In genomic region chr14:32934891-32935633, GRCh38 we compare ENCODE assay signal across 9 cellular contexts. TPM values are rescaled to one million over a fixed set of nuclear protein-coding genes. Genes with fewer than 3 reads are reported as not detected.
DNase-seq lines count a peak whose midpoint lies in the region; ATAC-seq lines count a peak whose summit lies in the region.
"Had no signal": no experiment of that assay in that cellular context is flagged by ENCODE, and none has a peak within 500 bp of the region (broad histone marks: within the 10 kb centered on the region; RNA-seq: fewer than 3 reads in every experiment).

No MANE protein-coding gene starts in this region.

- peak overlapping the region; percentile 36; the same call in 1 of the 2 replicates for H3K9ac ChIP-seq in iPS-20b (ENCODE audit: low read depth, low read length)

- H3K9me3 Mint-ChIP-seq in immature natural killer cell, result peaks cover 1 to 29% (median 11%) of the 10 kb centered on the region in 6 donors
- H3K9me3 Mint-ChIP-seq: activated naive CD4-positive, alpha-beta T cell treated with anti-CD3 and anti-CD28 coated beads, Interleukin-2, amount 50 U/mL, for 24 hours had no signal

- peaks cover 81% of the 10 kb centered on the region for H3K27me3 ChIP-seq in iPS-20b (ENCODE audit: insufficient read depth, low read length)

- H3K4me1 Mint-ChIP-seq in T-helper 17 cell (peaks cover 21% of the 10 kb centered on the region), immature natural killer cell (peaks cover 14 to 21% of the 10 kb centered on the region in 2 donors)

- H3K36me3 Mint-ChIP-seq in T-helper 17 cell (ENCODE audit: low read depth), result peaks cover 4% of the 10 kb centered on the region
- peaks cover 3 to 12% (median 4%) of the 10 kb centered on the region in 3 donors for H3K36me3 Mint-ChIP-seq in immature natural killer cell

- DNase-seq in NCI-H2171 treated with DMSO at 0.1 percent for 48 hours (lab: John Stamatoyannopoulos, UW), result peak; percentile 22
- no peak for DNase-seq in NCI-H2171 (lab: John Stamatoyannopoulos, UW)
- DNase-seq in T-helper 17 cell, result no peak
- DNase-seq in substantia nigra (lab: John Stamatoyannopoulos, UW), result peak in 20 of 49 donors; percentile 15 to 64 (median 40)
- no peak for DNase-seq in immature natural killer cell
- DNase-seq in mucosa of gallbladder (ENCODE audit: low spot score), result no peak
- DNase-seq in GM19238 (ENCODE audit: insufficient read length, low spot score), result no peak

- H3K27ac ChIP-seq in iPS-20b (ENCODE audit: low read length) (no peak overlapping the region), substantia nigra (ENCODE audit: low read depth, low read length, poor library complexity, severe bottlenecking) (peak overlapping the region; percentile 74)

- no peaks in the 10 kb centered on the region for H3K36me3 ChIP-seq in iPS-20b (ENCODE audit: insufficient read depth, low read depth, low read length)

- H3K27ac Mint-ChIP-seq in T-helper 17 cell (no peak overlapping the region), immature natural killer cell (no peak overlapping the region)
- H3K27ac Mint-ChIP-seq: activated naive CD4-positive, alpha-beta T cell treated with anti-CD3 and anti-CD28 coated beads, Interleukin-2, amount 50 U/mL, for 24 hours had no signal

- ATAC-seq in T-helper 17 cell, result no peak

- H3K9me3 ChIP-seq in T-helper 17 cell (ENCODE audit: control insufficient read depth, low read length, poor library complexity, severe bottlenecking) (no peaks in the 10 kb centered on the region), iPS-20b (ENCODE audit: insufficient read depth, low read depth, low read length) (no peaks in the 10 kb centered on the region)

- H3K4me3 Mint-ChIP-seq in T-helper 17 cell (peak overlapping the region; percentile 9), immature natural killer cell (peak overlapping the region in 1 of 5 donors; percentile 29)
- H3K4me3 Mint-ChIP-seq: activated naive CD4-positive, alpha-beta T cell treated with anti-CD3 and anti-CD28 coated beads, Interleukin-2, amount 50 U/mL, for 24 hours had no signal

- H3K4me3 ChIP-seq in iPS-20b (ENCODE audit: low read length), result peak overlapping the region; percentile 73

- peaks cover 25% of the 10 kb centered on the region for H3K4me1 ChIP-seq in iPS-20b (ENCODE audit: insufficient read depth, low read length)

- peaks cover 81% of the 10 kb centered on the region for H3K27me3 Mint-ChIP-seq in T-helper 17 cell
- peaks cover 17 to 37% (median 33%) of the 10 kb centered on the region in 3 donors for H3K27me3 Mint-ChIP-seq in immature natural killer cell (ENCODE audit: low read depth in 3 of 3)

RNA-seq across cellular contexts. Expression of gene NPAS3, which starts 3.6 kb away (rescaled TPM):
- not detected for total RNA-seq in T-helper 17 cell
- not detected for polyA plus RNA-seq in immature natural killer cell
- 1.8 TPM for total RNA-seq in mucosa of gallbladder
